In genomic region chr1:151768351-151769066, GRCh38 we compare ENCODE assay signal across 9 cellular contexts. TPM values are rescaled to one million over a fixed set of nuclear protein-coding genes. Genes with fewer than 3 reads are reported as not detected.
"Had no signal": no experiment of that assay in that cellular context is flagged by ENCODE, and none has a peak within 500 bp of the region (broad histone marks: within the 10 kb centered on the region; RNA-seq: fewer than 3 reads in every experiment).

No MANE protein-coding gene starts in this region.

RNA-seq across cellular contexts. Expression of gene LINGO4, which starts 36.7 kb away (rescaled TPM):
- total RNA-seq: glomerular endothelial cell, mesenteric fat pad, myocyte, neural crest cell, osteocyte, temporal lobe had no signal

RNA-seq across cellular contexts. Expression of gene RIIAD1, which starts 47.2 kb away (rescaled TPM):
- total RNA-seq: activated CD8-positive, alpha-beta memory T cell treated with anti-CD3 and anti-CD28 coated beads for 36 hours; glomerular endothelial cell; mesenteric fat pad; myocyte; osteocyte had no signal
- polyA plus RNA-seq: esophagus, immature natural killer cell had no signal

RNA-seq across cellular contexts. Expression of gene CELF3, which starts 51.9 kb away (rescaled TPM):
- total RNA-seq: activated CD8-positive, alpha-beta memory T cell treated with anti-CD3 and anti-CD28 coated beads for 36 hours; glomerular endothelial cell; mesenteric fat pad; myocyte; osteocyte had no signal
- polyA plus RNA-seq: immature natural killer cell had no signal
